Comparison of ENCODE assay signal across 1 cellular context in genomic region chr15:82985688-82986441, GRCh38.
A peak's percentile ranks its signal among the peaks of the same experiment; 100 is the strongest.
TF ChIP-seq lines count a peak whose summit lies in the region.

Gene RAMAC (plus strand): TSS chr15:82986210. CDS start chr15:82989019, 2,809 bp downstream.

TF ChIP-seq in A549, 52 proteins besides CTCF, POLR2A, EP300 and RAD21 (continued from another document):
- peak; percentile 72; the same call in 1 of the 2 replicates for TF ChIP-seq FOXS1 (CRISPR knock-in tag; IDR thresholded peaks at IDR 0.05)
- TF ChIP-seq EHMT2 (IDR thresholded peaks at IDR 0.05; ENCODE audit: low read depth), result no peak
- TF ChIP-seq ZNF302 (CRISPR knock-in tag; IDR thresholded peaks at IDR 0.05), result peak; percentile 91
- peak; percentile 74; the same call in 1 of the 2 replicates for TF ChIP-seq ZSCAN20 (CRISPR knock-in tag; IDR thresholded peaks at IDR 0.05)
- TF ChIP-seq HOXB13 (CRISPR knock-in tag; IDR thresholded peaks at IDR 0.05; ENCODE audit: low read depth), result peak; percentile 98
- no peak; the same call in 1 of the 2 replicates for TF ChIP-seq GATA3 (IDR thresholded peaks at IDR 0.05; ENCODE audit: borderline replicate concordance)
- peak; percentile 82; the same call in 1 of the 2 replicates for TF ChIP-seq HMGXB4 (CRISPR knock-in tag; IDR thresholded peaks at IDR 0.05; ENCODE audit: borderline replicate concordance)
- peak; percentile 100 for TF ChIP-seq MAX (IDR thresholded peaks at IDR 0.05)
- TF ChIP-seq POLR2AphosphoS2 (conservative IDR thresholded peaks at IDR 0.05; ENCODE audit: low read length), result no peak
- TF ChIP-seq NR3C1 (IDR thresholded peaks at IDR 0.05), result no peak
- no peak for TF ChIP-seq RNF2 (IDR thresholded peaks at IDR 0.05; ENCODE audit: borderline replicate concordance, low read depth)
- no peak for TF ChIP-seq BHLHE40 (IDR thresholded peaks at IDR 0.05; ENCODE audit: low read depth, low read length)
- no peak for TF ChIP-seq FOSL2 (IDR thresholded peaks at IDR 0.05)
- TF ChIP-seq FOSL2 (CRISPR knock-in tag; IDR thresholded peaks at IDR 0.05), result 0 out of 2 replicates have a peak, but pooled peaks have one; percentile 16
